Comparison of ENCODE assay signal across 10 cellular contexts in genomic region chr10:80498039-80498832, GRCh38. TPM values are rescaled to one million over a fixed set of nuclear protein-coding genes. Genes with fewer than 3 reads are reported as not detected.
DNase-seq lines count a peak whose midpoint lies in the region; ATAC-seq and TF ChIP-seq lines count a peak whose summit lies in the region.
"Had no signal": no experiment of that assay in that cellular context is flagged by ENCODE, and none has a peak within 500 bp of the region (broad histone marks: within the 10 kb centered on the region; RNA-seq: fewer than 3 reads in every experiment).

No MANE protein-coding gene starts in this region.

- no peaks in the 10 kb centered on the region for H3K27me3 Mint-ChIP-seq in CD4-positive, CD25-positive, alpha-beta regulatory T cell

- TF ChIP-seq POLR2A in esophagus squamous epithelium (IDR thresholded peaks at IDR 0.05), result no peak
- TF ChIP-seq POLR2A in ovary (IDR thresholded peaks at IDR 0.05), result peak; percentile 32

- WGBS in esophagus squamous epithelium, 2 donors, result 23 to 42% methylated on average over 4 to 7 of the region's 8 CpGs
- WGBS in ovary, 3 donors, result 54 to 58% (median 55%) methylated on average over 8 of the region's 8 CpGs

- no peak for TF ChIP-seq CTCF in WERI-Rb-1 (IDR thresholded peaks at IDR 0.05; ENCODE audit: low read depth, low read length)
- TF ChIP-seq CTCF in esophagus squamous epithelium (IDR thresholded peaks at IDR 0.05), result no peak
- TF ChIP-seq CTCF in ovary (IDR thresholded peaks at IDR 0.05), result no peak

- H3K4me1 ChIP-seq in CD4-positive, CD25-positive, alpha-beta regulatory T cell (ENCODE audit: control insufficient read depth, insufficient read depth, low read length, poor library complexity, severe bottlenecking), result peaks cover 97% of the 10 kb centered on the region
- H3K4me1 ChIP-seq in esophagus squamous epithelium, result peaks cover 79 to 100% (median 99%) of the 10 kb centered on the region in 3 donors
- peaks cover 52% of the 10 kb centered on the region for H3K4me1 ChIP-seq in ovary (ENCODE audit: insufficient read depth)

- H3K4me3 Mint-ChIP-seq in CD4-positive, CD25-positive, alpha-beta regulatory T cell, result peak overlapping the region; percentile 66 to 85 (median 76)

- H3K9me3 Mint-ChIP-seq in CD4-positive, CD25-positive, alpha-beta regulatory T cell, result peaks cover 0 to 11% (median 2%) of the 10 kb centered on the region in 7 donors

- no peak for DNase-seq in CD4-positive, CD25-positive, alpha-beta regulatory T cell
- peak; percentile 43 for DNase-seq in WERI-Rb-1
- no peak for DNase-seq in esophagus squamous epithelium (lab: John Stamatoyannopoulos, UW)
- DNase-seq in ovary, result no peak
- DNase-seq in AML-193 (lab: John Stamatoyannopoulos, UW), result no peak
- DNase-seq in SHP77 (lab: John Stamatoyannopoulos, UW), result no peak
- no peak for DNase-seq in NCI-H1105 treated with DMSO at 0.1 percent for 48 hours (lab: John Stamatoyannopoulos, UW)
- DNase-seq: NCI-H2029 treated with DMSO at 0.1 percent for 48 hours had no signal

- H3K27ac ChIP-seq in CD4-positive, CD25-positive, alpha-beta regulatory T cell (ENCODE audit: insufficient read depth, low read length, poor library complexity, severe bottlenecking), result peak overlapping the region; percentile 64
- H3K27ac ChIP-seq in WERI-Rb-1 (peak overlapping the region; percentile 58), esophagus squamous epithelium (peak overlapping the region; percentile 83 to 97 (median 90)), ovary (peak overlapping the region; percentile 66 to 79)

- H3K4me1 Mint-ChIP-seq in CD4-positive, CD25-positive, alpha-beta regulatory T cell, result peaks cover 48 to 99% (median 80%) of the 10 kb centered on the region in 4 donors

- peaks cover 6% of the 10 kb centered on the region in 2 experiments for H3K9me3 ChIP-seq in CD4-positive, CD25-positive, alpha-beta regulatory T cell (ENCODE audit: control insufficient read depth in 2 of 2, low read length in 2 of 2)
- H3K9me3 ChIP-seq in WERI-Rb-1 (ENCODE audit: severe bottlenecking), result no peaks in the 10 kb centered on the region
- no peaks in the 10 kb centered on the region for H3K9me3 ChIP-seq in esophagus squamous epithelium
- no peaks in the 10 kb centered on the region for H3K9me3 ChIP-seq in ovary

- H3K36me3 Mint-ChIP-seq in CD4-positive, CD25-positive, alpha-beta regulatory T cell, result peaks cover 59% of the 10 kb centered on the region

- H3K36me3 ChIP-seq in CD4-positive, CD25-positive, alpha-beta regulatory T cell (ENCODE audit: control insufficient read depth, insufficient read depth, low read length), result peaks cover 28% of the 10 kb centered on the region
- H3K36me3 ChIP-seq in WERI-Rb-1 (peaks cover 30% of the 10 kb centered on the region), esophagus squamous epithelium (peaks cover 0 to 16% (median 3%) of the 10 kb centered on the region in 3 donors), ovary (no peaks in the 10 kb centered on the region)

- ATAC-seq in CD4-positive, CD25-positive, alpha-beta regulatory T cell (ENCODE audit: low read depth in 2 of 2), result peak; percentile 7
- ATAC-seq in HG02798 (IDR thresholded peaks at IDR 0.05; ENCODE audit: poor library complexity, unreplicated experiment), result no peak

- no peak for TF ChIP-seq EP300 in ovary (IDR thresholded peaks at IDR 0.05)

- intact Hi-C loops in esophagus squamous epithelium (cut with DNase I), result no loop called here
- intact Hi-C loops in ovary (cut with DNase I), result loop anchor here in 1 of 4 donors (5.0 kb wide), 1 partner anchor 36 kb away; no protein-coding TSS in a partner anchor

- H3K27me3 ChIP-seq in CD4-positive, CD25-positive, alpha-beta regulatory T cell (ENCODE audit: control insufficient read depth, insufficient read depth, low read length), result no peaks in the 10 kb centered on the region
- H3K27me3 ChIP-seq in WERI-Rb-1 (ENCODE audit: insufficient read depth, low read depth, severe bottlenecking) (no peaks in the 10 kb centered on the region), esophagus squamous epithelium (no peaks in the 10 kb centered on the region), ovary (no peaks in the 10 kb centered on the region)

- H3K27ac Mint-ChIP-seq in CD4-positive, CD25-positive, alpha-beta regulatory T cell, result peak overlapping the region; percentile 89 to 97 (median 93)

- peak overlapping the region; percentile 60 for H3K4me3 ChIP-seq in CD4-positive, CD25-positive, alpha-beta regulatory T cell (ENCODE audit: low read depth, low read length)
- H3K4me3 ChIP-seq in WERI-Rb-1 (ENCODE audit: low read depth, low read length), result no peak overlapping the region
- no peak overlapping the region for H3K4me3 ChIP-seq in esophagus squamous epithelium
- no peak overlapping the region for H3K4me3 ChIP-seq in ovary

RNA-seq across cellular contexts. Expression of gene SH2D4B, which starts 39.5 kb away (rescaled TPM):
- total RNA-seq in CD4-positive, CD25-positive, alpha-beta regulatory T cell, result 0.25 TPM
- not detected for polyA plus RNA-seq in CD4-positive, CD25-positive, alpha-beta regulatory T cell
- total RNA-seq in esophagus squamous epithelium (under 1 TPM in 1 of 4 donors, not detected in 3; 0.13 TPM), ovary (under 1 TPM in 3 of 7 donors, not detected in 4; 0.05 to 0.53 (median 0.10) TPM)
- under 1 TPM in 1 of 2 donors, not detected in 1; 0.10 TPM for polyA plus RNA-seq in ovary
- total RNA-seq: G401 had no signal

RNA-seq across cellular contexts. Expression of gene TSPAN14, which starts 44.1 kb away (rescaled TPM):
- 198 TPM for total RNA-seq in CD4-positive, CD25-positive, alpha-beta regulatory T cell
- 100 to 1,000 TPM; 157 to 270 (median 180) TPM for polyA plus RNA-seq in CD4-positive, CD25-positive, alpha-beta regulatory T cell
- 100 to 1,000 TPM in 2 of 4 donors, 10 to 100 TPM in 2; 66.4 to 118 (median 89.8) TPM for total RNA-seq in esophagus squamous epithelium
- total RNA-seq in ovary, result 100 to 1,000 TPM in 1 of 7 donors, 10 to 100 TPM in 6; 38.5 to 103 (median 74.8) TPM
- 10 to 100 TPM; 35.4 to 77.1 TPM for polyA plus RNA-seq in ovary
